Comparison of ENCODE assay signal across 1 cellular context in the genomic region with DNA sequence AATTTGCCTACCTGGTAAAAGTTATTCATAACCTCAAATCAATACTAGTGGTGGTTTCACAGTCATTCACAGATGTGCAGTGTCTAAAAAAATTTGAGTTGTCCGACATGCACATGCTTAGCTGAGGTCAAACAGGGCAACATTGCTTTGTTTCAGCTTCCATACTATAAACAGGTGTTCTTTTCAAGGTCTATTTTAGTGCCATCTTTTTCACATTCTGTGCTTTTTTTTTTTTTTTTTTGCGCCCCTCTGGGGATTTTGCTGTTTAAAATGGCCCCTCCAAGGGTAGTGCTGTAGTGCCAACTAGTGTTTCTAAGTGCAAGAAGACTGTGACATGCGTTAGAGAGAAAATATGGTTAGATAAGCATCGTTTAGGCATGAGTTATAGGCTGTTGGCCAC.
TF ChIP-seq lines count a peak whose summit lies in the region.

No MANE protein-coding gene starts in this region.

TF ChIP-seq in GM12878, 131 proteins besides CTCF, POLR2A, EP300 and RAD21 (continued from another document and continues in another):
- TF ChIP-seq ESRRA (IDR thresholded peaks at IDR 0.05; ENCODE audit: low read length) (no peak), ZSCAN29 (IDR thresholded peaks at IDR 0.05) (no peak), MEF2A (IDR thresholded peaks at IDR 0.05; ENCODE audit: insufficient read depth, low read depth, low read length) (peak; percentile 84), CHD1 (IDR thresholded peaks at IDR 0.05; ENCODE audit: low read depth, low read length) (no peak), STAT1 (conservative IDR thresholded peaks at IDR 0.05) (no peak), BACH1 (IDR thresholded peaks at IDR 0.05; ENCODE audit: borderline replicate concordance) (no peak), ZBED1 (IDR thresholded peaks at IDR 0.05; ENCODE audit: borderline replicate concordance) (no peak), EZH2 (IDR thresholded peaks at IDR 0.05; ENCODE audit: borderline replicate concordance, control insufficient read depth, low read depth, low read length) (no peak), NRF1 (conservative IDR thresholded peaks at IDR 0.05; ENCODE audit: low read depth, low read length) (no peak), HDAC2 (IDR thresholded peaks at IDR 0.05) (no peak), POLR2AphosphoS2 (IDR thresholded peaks at IDR 0.05; ENCODE audit: low read depth, low read length) (no peak), TBL1XR1 (IDR thresholded peaks at IDR 0.05; ENCODE audit: low read depth, low read length) (0 out of 2 replicates have a peak, but pooled peaks have one; percentile 31), ZNF622 (IDR thresholded peaks at IDR 0.05) (no peak), MXI1 (IDR thresholded peaks at IDR 0.05; ENCODE audit: low read depth, low read length) (peak; percentile 37; the same call in 1 of the 2 replicates), BRCA1 (IDR thresholded peaks at IDR 0.05; ENCODE audit: low read depth, low read length) (no peak), CEBPB (IDR thresholded peaks at IDR 0.05; ENCODE audit: borderline replicate concordance in 1 of 2, low read depth in 2 of 2, low read length in 2 of 2) (no peak), IKZF1 (conservative IDR thresholded peaks at IDR 0.05) (no peak), KAT2A (conservative IDR thresholded peaks at IDR 0.05; ENCODE audit: control insufficient read depth, low read depth, low read length) (no peak), ZNF217 (IDR thresholded peaks at IDR 0.05) (no peak), SPI1 (IDR thresholded peaks at IDR 0.05; ENCODE audit: borderline replicate concordance, insufficient read depth, low read depth, low read length) (no peak), SREBF2 (IDR thresholded peaks at IDR 0.05; ENCODE audit: low read length) (no peak), KDM1A (IDR thresholded peaks at IDR 0.05; ENCODE audit: borderline replicate concordance) (no peak), CREM (IDR thresholded peaks at IDR 0.05; ENCODE audit: low read depth) (no peak), BCL11A (IDR thresholded peaks at IDR 0.05; ENCODE audit: low read depth, low read length) (no peak), ZNF274 (IDR thresholded peaks at IDR 0.05; ENCODE audit: insufficient read depth, insufficient read length) (no peak), SMC3 (IDR thresholded peaks at IDR 0.05; ENCODE audit: borderline replicate concordance, low read length) (peak; percentile 14; the same call in 1 of the 2 replicates), PML (IDR thresholded peaks at IDR 0.05; ENCODE audit: low read length) (no peak), NFIC (IDR thresholded peaks at IDR 0.05; ENCODE audit: low read depth, low read length) (no peak), SIX5 (IDR thresholded peaks at IDR 0.05; ENCODE audit: low read depth, low read length, severe bottlenecking) (no peak), STAT3 (IDR thresholded peaks at IDR 0.05; ENCODE audit: low read depth, low read length) (no peak), FOXM1 (IDR thresholded peaks at IDR 0.05; ENCODE audit: low read depth, low read length) (0 out of 2 replicates have a peak, but pooled peaks have one; percentile 22), RB1 (IDR thresholded peaks at IDR 0.05; ENCODE audit: borderline replicate concordance) (no peak), EED (IDR thresholded peaks at IDR 0.05; ENCODE audit: low read depth) (no peak), NFXL1 (IDR thresholded peaks at IDR 0.05; ENCODE audit: borderline replicate concordance) (no peak), PAX5 (IDR thresholded peaks at IDR 0.05; ENCODE audit: borderline replicate concordance, low read depth, low read length) (no peak), RFX5 (IDR thresholded peaks at IDR 0.05; ENCODE audit: low read depth, low read length) (no peak), PAX8 (IDR thresholded peaks at IDR 0.05) (no peak), MTA2 (IDR thresholded peaks at IDR 0.05; ENCODE audit: low read depth) (no peak)
- TF ChIP-seq, protein P1, sequence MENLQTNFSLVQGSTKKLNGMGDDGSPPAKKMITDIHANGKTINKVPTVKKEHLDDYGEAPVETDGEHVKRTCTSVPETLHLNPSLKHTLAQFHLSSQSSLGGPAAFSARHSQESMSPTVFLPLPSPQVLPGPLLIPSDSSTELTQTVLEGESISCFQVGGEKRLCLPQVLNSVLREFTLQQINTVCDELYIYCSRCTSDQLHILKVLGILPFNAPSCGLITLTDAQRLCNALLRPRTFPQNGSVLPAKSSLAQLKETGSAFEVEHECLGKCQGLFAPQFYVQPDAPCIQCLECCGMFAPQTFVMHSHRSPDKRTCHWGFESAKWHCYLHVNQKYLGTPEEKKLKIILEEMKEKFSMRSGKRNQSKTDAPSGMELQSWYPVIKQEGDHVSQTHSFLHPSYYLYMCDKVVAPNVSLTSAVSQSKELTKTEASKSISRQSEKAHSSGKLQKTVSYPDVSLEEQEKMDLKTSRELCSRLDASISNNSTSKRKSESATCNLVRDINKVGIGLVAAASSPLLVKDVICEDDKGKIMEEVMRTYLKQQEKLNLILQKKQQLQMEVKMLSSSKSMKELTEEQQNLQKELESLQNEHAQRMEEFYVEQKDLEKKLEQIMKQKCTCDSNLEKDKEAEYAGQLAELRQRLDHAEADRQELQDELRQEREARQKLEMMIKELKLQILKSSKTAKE (IDR thresholded peaks at IDR 0.05; ENCODE audit: low read depth, poor library complexity, severe bottlenecking) = peak; percentile 30
- TF ChIP-seq, protein P2, sequence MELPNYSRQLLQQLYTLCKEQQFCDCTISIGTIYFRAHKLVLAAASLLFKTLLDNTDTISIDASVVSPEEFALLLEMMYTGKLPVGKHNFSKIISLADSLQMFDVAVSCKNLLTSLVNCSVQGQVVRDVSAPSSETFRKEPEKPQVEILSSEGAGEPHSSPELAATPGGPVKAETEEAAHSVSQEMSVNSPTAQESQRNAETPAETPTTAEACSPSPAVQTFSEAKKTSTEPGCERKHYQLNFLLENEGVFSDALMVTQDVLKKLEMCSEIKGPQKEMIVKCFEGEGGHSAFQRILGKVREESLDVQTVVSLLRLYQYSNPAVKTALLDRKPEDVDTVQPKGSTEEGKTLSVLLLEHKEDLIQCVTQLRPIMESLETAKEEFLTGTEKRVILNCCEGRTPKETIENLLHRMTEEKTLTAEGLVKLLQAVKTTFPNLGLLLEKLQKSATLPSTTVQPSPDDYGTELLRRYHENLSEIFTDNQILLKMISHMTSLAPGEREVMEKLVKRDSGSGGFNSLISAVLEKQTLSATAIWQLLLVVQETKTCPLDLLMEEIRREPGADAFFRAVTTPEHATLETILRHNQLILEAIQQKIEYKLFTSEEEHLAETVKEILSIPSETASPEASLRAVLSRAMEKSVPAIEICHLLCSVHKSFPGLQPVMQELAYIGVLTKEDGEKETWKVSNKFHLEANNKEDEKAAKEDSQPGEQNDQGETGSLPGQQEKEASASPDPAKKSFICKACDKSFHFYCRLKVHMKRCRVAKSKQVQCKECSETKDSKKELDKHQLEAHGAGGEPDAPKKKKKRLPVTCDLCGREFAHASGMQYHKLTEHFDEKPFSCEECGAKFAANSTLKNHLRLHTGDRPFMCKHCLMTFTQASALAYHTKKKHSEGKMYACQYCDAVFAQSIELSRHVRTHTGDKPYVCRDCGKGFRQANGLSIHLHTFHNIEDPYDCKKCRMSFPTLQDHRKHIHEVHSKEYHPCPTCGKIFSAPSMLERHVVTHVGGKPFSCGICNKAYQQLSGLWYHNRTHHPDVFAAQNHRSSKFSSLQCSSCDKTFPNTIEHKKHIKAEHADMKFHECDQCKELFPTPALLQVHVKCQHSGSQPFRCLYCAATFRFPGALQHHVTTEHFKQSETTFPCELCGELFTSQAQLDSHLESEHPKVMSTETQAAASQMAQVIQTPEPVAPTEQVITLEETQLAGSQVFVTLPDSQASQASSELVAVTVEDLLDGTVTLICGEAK (IDR thresholded peaks at IDR 0.05; ENCODE audit: borderline replicate concordance) = no peak
- TF ChIP-seq, protein P3, sequence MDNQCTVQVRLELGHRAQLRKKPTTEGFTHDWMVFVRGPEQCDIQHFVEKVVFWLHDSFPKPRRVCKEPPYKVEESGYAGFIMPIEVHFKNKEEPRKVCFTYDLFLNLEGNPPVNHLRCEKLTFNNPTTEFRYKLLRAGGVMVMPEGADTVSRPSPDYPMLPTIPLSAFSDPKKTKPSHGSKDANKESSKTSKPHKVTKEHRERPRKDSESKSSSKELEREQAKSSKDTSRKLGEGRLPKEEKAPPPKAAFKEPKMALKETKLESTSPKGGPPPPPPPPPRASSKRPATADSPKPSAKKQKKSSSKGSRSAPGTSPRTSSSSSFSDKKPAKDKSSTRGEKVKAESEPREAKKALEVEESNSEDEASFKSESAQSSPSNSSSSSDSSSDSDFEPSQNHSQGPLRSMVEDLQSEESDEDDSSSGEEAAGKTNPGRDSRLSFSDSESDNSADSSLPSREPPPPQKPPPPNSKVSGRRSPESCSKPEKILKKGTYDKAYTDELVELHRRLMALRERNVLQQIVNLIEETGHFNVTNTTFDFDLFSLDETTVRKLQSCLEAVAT (IDR thresholded peaks at IDR 0.05) = no peak
- TF ChIP-seq, protein P4, sequence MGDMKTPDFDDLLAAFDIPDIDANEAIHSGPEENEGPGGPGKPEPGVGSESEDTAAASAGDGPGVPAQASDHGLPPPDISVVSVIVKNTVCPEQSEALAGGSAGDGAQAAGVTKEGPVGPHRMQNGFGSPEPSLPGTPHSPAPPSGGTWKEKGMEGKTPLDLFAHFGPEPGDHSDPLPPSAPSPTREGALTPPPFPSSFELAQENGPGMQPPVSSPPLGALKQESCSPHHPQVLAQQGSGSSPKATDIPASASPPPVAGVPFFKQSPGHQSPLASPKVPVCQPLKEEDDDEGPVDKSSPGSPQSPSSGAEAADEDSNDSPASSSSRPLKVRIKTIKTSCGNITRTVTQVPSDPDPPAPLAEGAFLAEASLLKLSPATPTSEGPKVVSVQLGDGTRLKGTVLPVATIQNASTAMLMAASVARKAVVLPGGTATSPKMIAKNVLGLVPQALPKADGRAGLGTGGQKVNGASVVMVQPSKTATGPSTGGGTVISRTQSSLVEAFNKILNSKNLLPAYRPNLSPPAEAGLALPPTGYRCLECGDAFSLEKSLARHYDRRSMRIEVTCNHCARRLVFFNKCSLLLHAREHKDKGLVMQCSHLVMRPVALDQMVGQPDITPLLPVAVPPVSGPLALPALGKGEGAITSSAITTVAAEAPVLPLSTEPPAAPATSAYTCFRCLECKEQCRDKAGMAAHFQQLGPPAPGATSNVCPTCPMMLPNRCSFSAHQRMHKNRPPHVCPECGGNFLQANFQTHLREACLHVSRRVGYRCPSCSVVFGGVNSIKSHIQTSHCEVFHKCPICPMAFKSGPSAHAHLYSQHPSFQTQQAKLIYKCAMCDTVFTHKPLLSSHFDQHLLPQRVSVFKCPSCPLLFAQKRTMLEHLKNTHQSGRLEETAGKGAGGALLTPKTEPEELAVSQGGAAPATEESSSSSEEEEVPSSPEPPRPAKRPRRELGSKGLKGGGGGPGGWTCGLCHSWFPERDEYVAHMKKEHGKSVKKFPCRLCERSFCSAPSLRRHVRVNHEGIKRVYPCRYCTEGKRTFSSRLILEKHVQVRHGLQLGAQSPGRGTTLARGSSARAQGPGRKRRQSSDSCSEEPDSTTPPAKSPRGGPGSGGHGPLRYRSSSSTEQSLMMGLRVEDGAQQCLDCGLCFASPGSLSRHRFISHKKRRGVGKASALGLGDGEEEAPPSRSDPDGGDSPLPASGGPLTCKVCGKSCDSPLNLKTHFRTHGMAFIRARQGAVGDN (IDR thresholded peaks at IDR 0.05) = no peak
- TF ChIP-seq, protein P5, sequence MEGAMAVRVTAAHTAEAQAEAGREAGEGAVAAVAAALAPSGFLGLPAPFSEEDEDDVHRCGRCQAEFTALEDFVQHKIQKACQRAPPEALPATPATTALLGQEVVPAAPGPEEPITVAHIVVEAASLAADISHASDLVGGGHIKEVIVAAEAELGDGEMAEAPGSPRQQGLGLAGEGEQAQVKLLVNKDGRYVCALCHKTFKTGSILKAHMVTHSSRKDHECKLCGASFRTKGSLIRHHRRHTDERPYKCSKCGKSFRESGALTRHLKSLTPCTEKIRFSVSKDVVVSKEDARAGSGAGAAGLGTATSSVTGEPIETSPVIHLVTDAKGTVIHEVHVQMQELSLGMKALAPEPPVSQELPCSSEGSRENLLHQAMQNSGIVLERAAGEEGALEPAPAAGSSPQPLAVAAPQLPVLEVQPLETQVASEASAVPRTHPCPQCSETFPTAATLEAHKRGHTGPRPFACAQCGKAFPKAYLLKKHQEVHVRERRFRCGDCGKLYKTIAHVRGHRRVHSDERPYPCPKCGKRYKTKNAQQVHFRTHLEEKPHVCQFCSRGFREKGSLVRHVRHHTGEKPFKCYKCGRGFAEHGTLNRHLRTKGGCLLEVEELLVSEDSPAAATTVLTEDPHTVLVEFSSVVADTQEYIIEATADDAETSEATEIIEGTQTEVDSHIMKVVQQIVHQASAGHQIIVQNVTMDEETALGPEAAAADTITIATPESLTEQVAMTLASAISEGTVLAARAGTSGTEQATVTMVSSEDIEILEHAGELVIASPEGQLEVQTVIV (IDR thresholded peaks at IDR 0.05; ENCODE audit: borderline replicate concordance, partially characterized antibody) = no peak
- TF ChIP-seq, protein P6, sequence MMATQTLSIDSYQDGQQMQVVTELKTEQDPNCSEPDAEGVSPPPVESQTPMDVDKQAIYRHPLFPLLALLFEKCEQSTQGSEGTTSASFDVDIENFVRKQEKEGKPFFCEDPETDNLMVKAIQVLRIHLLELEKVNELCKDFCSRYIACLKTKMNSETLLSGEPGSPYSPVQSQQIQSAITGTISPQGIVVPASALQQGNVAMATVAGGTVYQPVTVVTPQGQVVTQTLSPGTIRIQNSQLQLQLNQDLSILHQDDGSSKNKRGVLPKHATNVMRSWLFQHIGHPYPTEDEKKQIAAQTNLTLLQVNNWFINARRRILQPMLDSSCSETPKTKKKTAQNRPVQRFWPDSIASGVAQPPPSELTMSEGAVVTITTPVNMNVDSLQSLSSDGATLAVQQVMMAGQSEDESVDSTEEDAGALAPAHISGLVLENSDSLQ (IDR thresholded peaks at IDR 0.05) = no peak
- TF ChIP-seq, protein P7, sequence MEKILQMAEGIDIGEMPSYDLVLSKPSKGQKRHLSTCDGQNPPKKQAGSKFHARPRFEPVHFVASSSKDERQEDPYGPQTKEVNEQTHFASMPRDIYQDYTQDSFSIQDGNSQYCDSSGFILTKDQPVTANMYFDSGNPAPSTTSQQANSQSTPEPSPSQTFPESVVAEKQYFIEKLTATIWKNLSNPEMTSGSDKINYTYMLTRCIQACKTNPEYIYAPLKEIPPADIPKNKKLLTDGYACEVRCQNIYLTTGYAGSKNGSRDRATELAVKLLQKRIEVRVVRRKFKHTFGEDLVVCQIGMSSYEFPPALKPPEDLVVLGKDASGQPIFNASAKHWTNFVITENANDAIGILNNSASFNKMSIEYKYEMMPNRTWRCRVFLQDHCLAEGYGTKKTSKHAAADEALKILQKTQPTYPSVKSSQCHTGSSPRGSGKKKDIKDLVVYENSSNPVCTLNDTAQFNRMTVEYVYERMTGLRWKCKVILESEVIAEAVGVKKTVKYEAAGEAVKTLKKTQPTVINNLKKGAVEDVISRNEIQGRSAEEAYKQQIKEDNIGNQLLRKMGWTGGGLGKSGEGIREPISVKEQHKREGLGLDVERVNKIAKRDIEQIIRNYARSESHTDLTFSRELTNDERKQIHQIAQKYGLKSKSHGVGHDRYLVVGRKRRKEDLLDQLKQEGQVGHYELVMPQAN (conservative IDR thresholded peaks at IDR 0.05) = no peak
- TF ChIP-seq, protein P8, sequence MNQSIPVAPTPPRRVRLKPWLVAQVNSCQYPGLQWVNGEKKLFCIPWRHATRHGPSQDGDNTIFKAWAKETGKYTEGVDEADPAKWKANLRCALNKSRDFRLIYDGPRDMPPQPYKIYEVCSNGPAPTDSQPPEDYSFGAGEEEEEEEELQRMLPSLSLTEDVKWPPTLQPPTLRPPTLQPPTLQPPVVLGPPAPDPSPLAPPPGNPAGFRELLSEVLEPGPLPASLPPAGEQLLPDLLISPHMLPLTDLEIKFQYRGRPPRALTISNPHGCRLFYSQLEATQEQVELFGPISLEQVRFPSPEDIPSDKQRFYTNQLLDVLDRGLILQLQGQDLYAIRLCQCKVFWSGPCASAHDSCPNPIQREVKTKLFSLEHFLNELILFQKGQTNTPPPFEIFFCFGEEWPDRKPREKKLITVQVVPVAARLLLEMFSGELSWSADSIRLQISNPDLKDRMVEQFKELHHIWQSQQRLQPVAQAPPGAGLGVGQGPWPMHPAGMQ (IDR thresholded peaks at IDR 0.05; ENCODE audit: borderline replicate concordance) = no peak
